Comparison of ENCODE assay signal across 9 cellular contexts in the genomic region with DNA sequence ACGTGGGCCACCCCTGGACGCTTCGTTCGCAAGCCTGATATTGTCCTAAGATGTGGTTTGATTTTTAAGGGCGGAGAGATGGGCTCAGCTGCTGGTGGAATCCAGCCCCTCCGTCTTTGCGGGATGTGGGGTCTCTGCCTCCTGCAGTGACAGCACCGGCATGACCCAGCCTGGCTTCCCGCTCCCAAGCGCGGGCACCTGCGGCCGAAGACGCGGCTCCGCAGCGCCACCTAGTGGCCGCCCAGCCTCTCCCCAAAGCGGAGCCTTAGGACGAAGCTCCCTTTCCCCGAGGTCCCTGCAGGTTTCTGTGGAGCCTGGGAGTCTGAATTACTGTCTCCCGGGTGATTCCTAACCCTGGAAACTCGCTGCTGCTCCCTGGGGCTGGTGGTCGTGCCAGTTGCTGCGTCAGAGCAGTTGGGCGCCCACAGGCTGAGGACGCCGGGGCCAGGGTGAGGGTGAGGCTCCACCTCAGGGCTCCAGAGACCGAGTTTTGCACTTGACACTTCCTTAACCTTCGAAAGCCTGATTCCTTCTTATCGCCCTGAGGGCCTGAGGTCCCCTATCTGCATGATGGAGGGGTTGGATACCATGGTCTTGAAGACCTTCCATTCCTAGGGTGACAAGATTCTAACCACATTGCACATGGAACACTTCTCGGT.
DNase-seq lines count a peak whose midpoint lies in the region; ATAC-seq, FAIRE-seq and TF ChIP-seq lines count a peak whose summit lies in the region.
"Had no signal": no experiment of that assay in that cellular context is flagged by ENCODE, and none has a peak within 500 bp of the region (broad histone marks: within the 10 kb centered on the region; RNA-seq: fewer than 3 reads in every experiment).

No MANE protein-coding gene starts in this region.

- peaks cover 2% of the 10 kb centered on the region for H3K36me3 Mint-ChIP-seq in T-helper 17 cell (ENCODE audit: low read depth)

- peak; percentile 95 for TF ChIP-seq CTCF in astrocyte of the spinal cord (IDR thresholded peaks at IDR 0.05; ENCODE audit: low read depth, low read length)

- peaks cover 10% of the 10 kb centered on the region for H3K4me1 Mint-ChIP-seq in T-helper 17 cell

- ATAC-seq in GM19468 (IDR thresholded peaks at IDR 0.05; ENCODE audit: extremely low read depth, unreplicated experiment) (peak; percentile 68), T-helper 17 cell (peak; percentile 73)

- in situ Hi-C loops in Caki2 (cut with HindIII; ENCODE audit: low pct_unique_long_range_greater_than_20kb, low sequenced_read_pairs) (loop anchor here (5.0 kb wide), 1 partner anchor 192 kb away; a partner anchor contains a TSS), astrocyte of the spinal cord (cut with HindIII; ENCODE audit: low sequenced_read_pairs) (no loop called here)

- H3K9me3 ChIP-seq in T-helper 17 cell (ENCODE audit: control insufficient read depth, low read length, poor library complexity, severe bottlenecking), result no peaks in the 10 kb centered on the region

- peaks cover 11% of the 10 kb centered on the region for H3K27me3 Mint-ChIP-seq in T-helper 17 cell

- no peak overlapping the region for H3K27ac Mint-ChIP-seq in T-helper 17 cell
- H3K27ac Mint-ChIP-seq: dendritic cell treated with granulocyte-macrophage colony-stimulating factor and Interleukin-4, amounts not matched to agents 40 ng/mL and 50 ng/mL, for 4 days had no signal

- FAIRE-seq in HTR-8/SVneo (lab: Jason Lieb, UNC), result peak; percentile 88

- DNase-seq in Caki2 (ENCODE audit: low read depth) (peak; percentile 52), HTR-8/SVneo (ENCODE audit: insufficient read length, low spot score) (peak; percentile 85), T-helper 17 cell (peak; percentile 41 to 68 (median 59)), astrocyte of the spinal cord (ENCODE audit: low read depth, low spot score) (peak; percentile 33), iris pigment epithelial cell (ENCODE audit: low read depth) (peak; percentile 23), H4 (ENCODE audit: low spot score) (no peak)
- DNase-seq in stimulated activated CD4-positive, alpha-beta T cell treated with anti-CD3 and anti-CD28 coated beads, Interleukin-4, amount 100 ng/mL, for 4 hours, result peak; percentile 41 to 72

- H3K4me3 ChIP-seq in astrocyte of the spinal cord (ENCODE audit: low read depth, low read length), result no peak overlapping the region

- H3K4me3 Mint-ChIP-seq in T-helper 17 cell, result no peak overlapping the region
- H3K4me3 Mint-ChIP-seq: dendritic cell treated with granulocyte-macrophage colony-stimulating factor and Interleukin-4, amounts not matched to agents 40 ng/mL and 50 ng/mL, for 4 days had no signal
